9 cellular contexts compared by ENCODE assay signal in the genomic region with DNA sequence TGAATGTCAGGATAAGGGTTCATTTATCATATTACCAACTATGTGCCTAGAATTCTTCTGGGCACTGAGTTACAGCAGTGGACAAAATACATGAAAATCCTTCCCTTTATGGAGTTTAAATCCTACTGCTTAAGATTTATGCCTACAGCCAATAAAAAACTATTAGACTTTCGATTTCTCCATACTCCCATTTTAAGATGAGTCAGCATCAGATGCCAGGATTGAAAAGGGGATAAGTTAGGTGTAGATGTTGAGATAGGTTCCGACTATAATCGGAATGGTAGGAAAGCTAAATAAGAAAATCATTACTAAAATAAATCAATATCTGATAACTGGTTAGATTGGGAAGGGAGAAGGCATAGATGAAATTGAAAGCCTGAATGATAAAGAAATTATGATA. TPM values are rescaled to one million over a fixed set of nuclear protein-coding genes. Genes with fewer than 3 reads are reported as not detected.
"Had no signal": no experiment of that assay in that cellular context is flagged by ENCODE, and none has a peak within 500 bp of the region (broad histone marks: within the 10 kb centered on the region; RNA-seq: fewer than 3 reads in every experiment).

No MANE protein-coding gene starts in this region.

- H3K9ac ChIP-seq: KMS-11 had no signal

- H3K4me2 ChIP-seq: KMS-11 had no signal

- FAIRE-seq: HTR-8/SVneo had no signal

- DNase-seq: Karpas-422, KBM-7, KG1 had no signal

- H3K27ac ChIP-seq: HL-60, KMS-11 had no signal

RNA-seq across cellular contexts. Expression of a gene that starts 3.2 kb away (rescaled TPM):
- total RNA-seq: HT-29, HT1080 had no signal
- polyA plus RNA-seq: IgD-negative memory B cell had no signal
